32 cellular contexts compared by ENCODE assay signal in the genomic region with DNA sequence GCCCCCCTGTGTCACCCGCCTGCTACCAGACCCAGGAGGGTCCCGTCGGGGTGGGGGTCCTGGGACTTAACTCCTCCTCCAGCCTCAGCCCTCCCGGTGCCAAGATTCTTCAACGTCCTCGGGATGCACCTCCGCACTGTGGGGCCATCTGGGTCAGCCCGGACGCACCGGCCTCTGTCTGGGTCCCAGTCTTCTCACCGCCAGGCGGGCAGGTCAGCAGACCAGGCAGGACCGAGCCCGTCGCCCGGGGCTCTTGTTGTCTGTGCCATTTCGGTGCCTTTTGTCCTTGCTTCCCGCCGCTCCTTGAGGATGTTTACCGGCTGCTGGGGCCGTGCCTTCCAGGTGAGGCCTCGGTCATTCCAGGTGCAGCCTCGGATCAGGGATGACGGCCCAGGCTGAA. TPM values are rescaled to one million over a fixed set of nuclear protein-coding genes. Genes with fewer than 3 reads are reported as not detected.
"Had no signal": no experiment of that assay in that cellular context is flagged by ENCODE, and none has a peak within 500 bp of the region (broad histone marks: within the 10 kb centered on the region; RNA-seq: fewer than 3 reads in every experiment).

No MANE protein-coding gene starts in this region.

- H3K36me3 ChIP-seq: breast epithelium, Peyer's patch, SJSA1 had no signal

- H3K9me3 ChIP-seq: body of pancreas, breast epithelium, Peyer's patch, SJSA1 had no signal

- H3K27me3 ChIP-seq: Peyer's patch had no signal

- H3K9ac ChIP-seq: KMS-11 had no signal

- ATAC-seq: activated CD8-positive, alpha-beta T cell treated with anti-CD3 and anti-CD28 coated beads, Interleukin-2, amount 10 ng/mL, durations not matched to agents 7 days and 5 days; body of pancreas; PC-3 had no signal

- H3K27ac ChIP-seq: body of pancreas, breast epithelium, KMS-11, Peyer's patch, SJSA1 had no signal

- H3K4me1 ChIP-seq: body of pancreas, breast epithelium, Peyer's patch, SJSA1 had no signal

- H3K4me2 ChIP-seq: KMS-11 had no signal

- DNase-seq: activated CD4-positive, alpha-beta T cell treated with anti-CD3 and anti-CD28 coated beads, Interleukin-2, amount 10 ng/mL, durations not matched to agents 24 days and 14 days; activated CD4-positive, alpha-beta T cell treated with anti-CD3 and anti-CD28 coated beads, Interleukin-2, amount 50 U/mL, for 48 hours; activated CD8-positive, alpha-beta T cell treated with anti-CD3 and anti-CD28 coated beads, Interleukin-2, amount 10 ng/mL, durations not matched to agents 7 days and 5 days; activated gamma-delta T cell; activated naive CD4-positive, alpha-beta T cell treated with Interleukin-2 at 50 U/mL for 16 hours; activated naive CD8-positive, alpha-beta T cell treated with anti-CD3 and anti-CD28 coated beads, Interleukin-2, amount 10 ng/mL, durations not matched to agents 7 days and 5 days; activated T-cell treated with anti-CD3 and anti-CD28 coated beads, Interleukin-2, amount 50 U/mL, for 24 hours; amygdala; body of pancreas; NCI-H1092 treated with DMSO at 0.1 percent for 48 hours; NCI-H1417; NCI-H146; NCI-H187; NCI-H2029 treated with DMSO at 0.1 percent for 48 hours; NCI-H2107; NCI-H2171; NCI-H510A; NCI-H526; NCI-H748 treated with DMSO at 0.1 percent for 48 hours; NK-92 treated with Interleukin-12 subunit alpha and Interleukin-12 subunit beta, amount 100 ng/mL, for 24 hours; PC-3; Peyer's patch; RPMI8226; SHP77 treated with DMSO at 0.1 percent for 48 hours; SW 1271; T1000 had no signal

- H3K4me3 ChIP-seq: body of pancreas, breast epithelium, Peyer's patch, SJSA1 had no signal

- FAIRE-seq: astrocyte had no signal

RNA-seq across cellular contexts. Expression of gene TMEM184A, which starts 46.0 kb away (rescaled TPM):
- total RNA-seq: activated CD4-positive, alpha-beta T cell treated with anti-CD3 and anti-CD28 coated beads, Interleukin-2, amount 10 ng/mL, durations not matched to agents 24 days and 14 days; activated CD8-positive, alpha-beta T cell treated with anti-CD3 and anti-CD28 coated beads, Interleukin-2, amount 10 ng/mL, durations not matched to agents 7 days and 5 days; activated naive CD8-positive, alpha-beta T cell treated with anti-CD3 and anti-CD28 coated beads, Interleukin-2, amount 10 ng/mL, durations not matched to agents 7 days and 5 days; T-helper 1 cell treated with Interleukin-12 subunit alpha and Interleukin-12 subunit beta and Interleukin-4 antibody, amounts not matched to agents 30 ng/mL and 1 ng/mL, for 36 hours; T-helper 2 cell treated with Interferon-gamma antibody and Interleukin-4, amounts not matched to agents 100 ng/mL and 5 ng/mL, for 36 hours had no signal
